1 cellular context compared by ENCODE assay signal in the genomic region with DNA sequence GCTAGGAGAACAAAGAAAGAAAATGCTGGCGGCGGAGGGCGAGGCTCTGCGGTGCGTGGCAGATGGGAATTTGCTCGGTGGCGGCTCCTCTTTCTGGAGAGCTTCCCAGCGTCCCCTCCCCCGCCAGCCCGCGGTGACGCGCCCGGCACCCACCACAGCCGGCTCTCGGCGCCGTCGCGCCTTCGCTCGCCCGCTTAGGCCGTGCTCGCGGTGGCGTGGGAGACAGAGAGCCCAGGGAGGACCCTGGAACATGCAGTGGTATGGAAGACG.
TF ChIP-seq lines count a peak whose summit lies in the region.

No MANE protein-coding gene starts in this region.

TF ChIP-seq in WTC11, 78 proteins besides CTCF, POLR2A, EP300 and RAD21 (continued from another document):
- TF ChIP-seq, protein P1, sequence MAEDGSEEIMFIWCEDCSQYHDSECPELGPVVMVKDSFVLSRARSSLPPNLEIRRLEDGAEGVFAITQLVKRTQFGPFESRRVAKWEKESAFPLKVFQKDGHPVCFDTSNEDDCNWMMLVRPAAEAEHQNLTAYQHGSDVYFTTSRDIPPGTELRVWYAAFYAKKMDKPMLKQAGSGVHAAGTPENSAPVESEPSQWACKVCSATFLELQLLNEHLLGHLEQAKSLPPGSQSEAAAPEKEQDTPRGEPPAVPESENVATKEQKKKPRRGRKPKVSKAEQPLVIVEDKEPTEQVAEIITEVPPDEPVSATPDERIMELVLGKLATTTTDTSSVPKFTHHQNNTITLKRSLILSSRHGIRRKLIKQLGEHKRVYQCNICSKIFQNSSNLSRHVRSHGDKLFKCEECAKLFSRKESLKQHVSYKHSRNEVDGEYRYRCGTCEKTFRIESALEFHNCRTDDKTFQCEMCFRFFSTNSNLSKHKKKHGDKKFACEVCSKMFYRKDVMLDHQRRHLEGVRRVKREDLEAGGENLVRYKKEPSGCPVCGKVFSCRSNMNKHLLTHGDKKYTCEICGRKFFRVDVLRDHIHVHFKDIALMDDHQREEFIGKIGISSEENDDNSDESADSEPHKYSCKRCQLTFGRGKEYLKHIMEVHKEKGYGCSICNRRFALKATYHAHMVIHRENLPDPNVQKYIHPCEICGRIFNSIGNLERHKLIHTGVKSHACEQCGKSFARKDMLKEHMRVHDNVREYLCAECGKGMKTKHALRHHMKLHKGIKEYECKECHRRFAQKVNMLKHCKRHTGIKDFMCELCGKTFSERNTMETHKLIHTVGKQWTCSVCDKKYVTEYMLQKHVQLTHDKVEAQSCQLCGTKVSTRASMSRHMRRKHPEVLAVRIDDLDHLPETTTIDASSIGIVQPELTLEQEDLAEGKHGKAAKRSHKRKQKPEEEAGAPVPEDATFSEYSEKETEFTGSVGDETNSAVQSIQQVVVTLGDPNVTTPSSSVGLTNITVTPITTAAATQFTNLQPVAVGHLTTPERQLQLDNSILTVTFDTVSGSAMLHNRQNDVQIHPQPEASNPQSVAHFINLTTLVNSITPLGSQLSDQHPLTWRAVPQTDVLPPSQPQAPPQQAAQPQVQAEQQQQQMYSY (CRISPR knock-in tag; IDR thresholded peaks at IDR 0.05), result no peak
